Comparison of ENCODE assay signal across 8 cellular contexts in the genomic region with DNA sequence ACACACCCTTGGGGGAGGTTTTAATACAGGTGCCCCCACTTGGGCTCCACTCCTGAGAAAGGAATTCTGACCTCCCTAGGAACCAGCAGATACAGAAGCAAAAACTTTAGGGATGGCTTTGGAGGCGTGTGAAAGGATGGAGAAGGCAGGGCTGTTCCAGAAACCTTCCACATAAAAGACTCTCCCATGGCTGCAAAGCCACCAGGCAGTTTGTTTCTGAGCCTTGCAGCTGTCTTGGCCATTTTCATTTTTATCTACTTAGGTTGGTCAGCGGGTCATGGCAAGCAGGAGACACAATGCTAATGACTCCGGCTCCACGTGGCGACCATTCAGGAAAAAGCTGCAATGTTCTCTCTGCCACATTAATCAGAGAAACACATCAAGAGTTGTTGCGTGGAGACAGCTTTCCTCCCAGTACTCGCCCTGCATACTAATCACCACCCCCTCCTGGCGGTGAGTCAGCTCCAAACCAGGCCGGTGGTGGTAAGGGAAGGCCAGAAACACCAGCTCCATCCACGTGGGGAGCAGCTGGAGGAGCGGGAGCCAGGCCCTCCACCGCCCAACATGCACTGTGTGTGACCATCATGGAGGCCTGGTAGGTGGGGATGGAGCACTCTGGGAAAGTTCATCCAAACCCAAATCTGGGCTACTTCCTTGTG. TPM values are rescaled to one million over a fixed set of nuclear protein-coding genes. Genes with fewer than 3 reads are reported as not detected.
DNase-seq lines count a peak whose midpoint lies in the region; ATAC-seq, FAIRE-seq and TF ChIP-seq lines count a peak whose summit lies in the region.

No MANE protein-coding gene starts in this region.

- H3K27ac ChIP-seq in GM12878 (ENCODE audit: control insufficient read depth, insufficient read depth) = no peak overlapping the region
- H3K27ac ChIP-seq in layer of hippocampus (ENCODE audit: low read depth, low read length) = peak overlapping the region; percentile 71
- no peak overlapping the region for H3K27ac ChIP-seq in MM.1S (ENCODE audit: low read length)

- peaks cover 5% of the 10 kb centered on the region for H3K4me1 Mint-ChIP-seq in activated T-helper 1 cell treated with anti-CD3 and anti-CD28 coated beads, Interleukin-12 subunit alpha, Interleukin-12 subunit beta, Interleukin-2, Interleukin-4 antibody, amounts not matched to agents 30 ng/mL and 10 ng/mL and 1 ng/mL, durations not matched to agents 14 hours and 24 hours and 36 hours (ENCODE audit: low read depth)

- in situ Hi-C loops in GM12878 (cut with MboI) = no loop called here

- RAD21 ChIA-PET in GM12878 (lab: Charles Lee; ENCODE audit: unreplicated experiment) = interaction anchor here (1.1 to 3.4 kb wide), 9 partner anchors 10 to 187 kb away, joined by 3 to 26 read pairs (median 8); partner anchors contain the start of gene IRF2BPL

- CTCF ChIA-PET in GM12878 (lab: Yijun Ruan, JAX) = interaction anchor here (0.6 to 8.9 kb wide), 10 partner anchors 11 to 274 kb away, joined by 3 to 114 read pairs (median 5); no protein-coding TSS in a partner anchor

- TF ChIP-seq POLR2A in GM12878 (IDR thresholded peaks at IDR 0.05; ENCODE audit: low read depth, low read length) = no peak

- H3K4me3 Mint-ChIP-seq in activated T-helper 1 cell treated with anti-CD3 and anti-CD28 coated beads, Interleukin-12 subunit alpha, Interleukin-12 subunit beta, Interleukin-2, Interleukin-4 antibody, amounts not matched to agents 30 ng/mL and 10 ng/mL and 1 ng/mL, durations not matched to agents 14 hours and 24 hours and 36 hours = no peak overlapping the region

- TF ChIP-seq CTCF in GM12878 (IDR thresholded peaks at IDR 0.05 in 2 of 3, conservative IDR thresholded peaks at IDR 0.05 in 1 of 3; ENCODE audit: control insufficient read depth in 2 of 3, extremely low read depth in 1 of 3, insufficient read depth in 1 of 3, low read depth in 3 of 3, low read length in 3 of 3) (peak in 2 of 3 experiments; percentile 1 to 18; a peak in 1 of 6 replicates), MM.1S (IDR thresholded peaks at IDR 0.05; ENCODE audit: low read length) (no peak)

- peak; percentile 93 for DNase-seq in ELR (ENCODE audit: low read depth)
- peak; percentile 46 for DNase-seq in NCI-H1417 treated with DMSO at 0.1 percent for 48 hours (lab: John Stamatoyannopoulos, UW)
- DNase-seq in GM12878 (ENCODE audit: low read depth, low spot score) = no peak
- no peak for DNase-seq in activated T-helper 1 cell treated with anti-CD3 and anti-CD28 coated beads, Interleukin-12 subunit alpha, Interleukin-12 subunit beta, Interleukin-2, Interleukin-4 antibody, amounts not matched to agents 30 ng/mL and 10 ng/mL and 1 ng/mL, durations not matched to agents 14 hours and 24 hours and 36 hours (ENCODE audit: low spot score)
- no peak for DNase-seq in MM.1S

- WGBS in GM12878 (ENCODE audit: insufficient coverage, insufficient replicate concordance, low lambda C conversion rate, missing lambda C conversion rate) = 57% methylated on average over 12 of the region's 12 CpGs

- no peak overlapping the region for H3K27ac Mint-ChIP-seq in activated T-helper 1 cell treated with anti-CD3 and anti-CD28 coated beads, Interleukin-12 subunit alpha, Interleukin-12 subunit beta, Interleukin-2, Interleukin-4 antibody, amounts not matched to agents 30 ng/mL and 10 ng/mL and 1 ng/mL, durations not matched to agents 14 hours and 24 hours and 36 hours

- H3K36me3 Mint-ChIP-seq in activated T-helper 1 cell treated with anti-CD3 and anti-CD28 coated beads, Interleukin-12 subunit alpha, Interleukin-12 subunit beta, Interleukin-2, Interleukin-4 antibody, amounts not matched to agents 30 ng/mL and 10 ng/mL and 1 ng/mL, durations not matched to agents 14 hours and 24 hours and 36 hours (ENCODE audit: low read depth) = no peaks in the 10 kb centered on the region

- H3K9me2 ChIP-seq in MM.1S (replicated peaks; ENCODE audit: insufficient read depth, low read length) = no peaks in the 10 kb centered on the region

- intact Hi-C loops in GM12878 (cut with micrococcal nuclease; ENCODE audit: unreplicated experiment) = no loop called here
- intact Hi-C loops in activated T-helper 1 cell treated with anti-CD3 and anti-CD28 coated beads, Interleukin-12 subunit alpha, Interleukin-12 subunit beta, Interleukin-2, Interleukin-4 antibody, amounts not matched to agents 30 ng/mL and 10 ng/mL and 1 ng/mL, durations not matched to agents 14 hours and 24 hours and 36 hours (cut with micrococcal nuclease) = no loop called here

- no peaks in the 10 kb centered on the region for H3K27me3 ChIP-seq in GM12878 (replicated peaks in 1 of 2; ENCODE audit: control insufficient read depth in 2 of 2, insufficient read depth in 2 of 2, low read length in 1 of 2)
- no peaks in the 10 kb centered on the region for H3K27me3 ChIP-seq in layer of hippocampus (ENCODE audit: control insufficient read depth, insufficient read depth, low read length)
- H3K27me3 ChIP-seq in MM.1S (replicated peaks; ENCODE audit: insufficient read depth, low read length) = no peaks in the 10 kb centered on the region

- H3K4me2 ChIP-seq in GM12878 (ENCODE audit: control insufficient read depth, insufficient read depth) (no peak overlapping the region), MM.1S (ENCODE audit: low read depth, low read length) (no peak overlapping the region)

- H3K36me3 ChIP-seq in GM12878 (ENCODE audit: control insufficient read depth in 2 of 2, insufficient read depth in 2 of 2, low read length in 1 of 2) = no peaks in the 10 kb centered on the region
- no peaks in the 10 kb centered on the region for H3K36me3 ChIP-seq in MM.1S (replicated peaks; ENCODE audit: insufficient read depth, low read length)

- no peaks in the 10 kb centered on the region for H3F3A ChIP-seq in MM.1S (ENCODE audit: insufficient read depth, low read length)

- H3K27me3 Mint-ChIP-seq in activated T-helper 1 cell treated with anti-CD3 and anti-CD28 coated beads, Interleukin-12 subunit alpha, Interleukin-12 subunit beta, Interleukin-2, Interleukin-4 antibody, amounts not matched to agents 30 ng/mL and 10 ng/mL and 1 ng/mL, durations not matched to agents 14 hours and 24 hours and 36 hours (ENCODE audit: insufficient read depth) = peaks cover 3% of the 10 kb centered on the region

- no peak for FAIRE-seq in GM12878 (lab: Jason Lieb, UNC)

- POLR2A ChIA-PET in GM12878 (lab: Charles Lee) = no interaction called here

- H4K20me1 ChIP-seq in GM12878 (ENCODE audit: control insufficient read depth, insufficient read depth) = no peaks in the 10 kb centered on the region
- no peaks in the 10 kb centered on the region for H4K20me1 ChIP-seq in MM.1S (ENCODE audit: insufficient read depth, low read length)

- no peak overlapping the region for H3K9ac ChIP-seq in GM12878 (ENCODE audit: control insufficient read depth, insufficient read depth, low read length)
- H3K9ac ChIP-seq in MM.1S (ENCODE audit: low read length) = no peak overlapping the region

- TF ChIP-seq EP300 in GM12878 (IDR thresholded peaks at IDR 0.05; ENCODE audit: borderline replicate concordance in 1 of 2, control insufficient read depth in 1 of 2, low read depth in 2 of 2, low read length in 2 of 2) = no peak

- SMC1A ChIA-PET in GM12878 (lab: Charles Lee; ENCODE audit: uncharacterized antibody, unreplicated experiment) = interaction anchor here (0.6 to 3.7 kb wide), 9 partner anchors 9 to 248 kb away, joined by 3 to 27 read pairs (median 5); no protein-coding TSS in a partner anchor

- H2AFZ ChIP-seq in GM12878 (ENCODE audit: control insufficient read depth, low read depth, low read length) (no peak overlapping the region), MM.1S (ENCODE audit: low read length) (no peak overlapping the region)

- H3K9me3 Mint-ChIP-seq in activated T-helper 1 cell treated with anti-CD3 and anti-CD28 coated beads, Interleukin-12 subunit alpha, Interleukin-12 subunit beta, Interleukin-2, Interleukin-4 antibody, amounts not matched to agents 30 ng/mL and 10 ng/mL and 1 ng/mL, durations not matched to agents 14 hours and 24 hours and 36 hours = no peaks in the 10 kb centered on the region

- BruUV-seq in GM12878 (replicated peaks; lab: Mats Ljungman, UMichigan) = no TSS peak

- peak; percentile 57 for ATAC-seq in GM12878
- no peak for ATAC-seq in HG03139 (IDR thresholded peaks at IDR 0.05; ENCODE audit: unreplicated experiment)
- no peak for ATAC-seq in HG03175 (IDR thresholded peaks at IDR 0.05; ENCODE audit: unreplicated experiment)

- no peaks in the 10 kb centered on the region for H3K4me1 ChIP-seq in GM12878 (ENCODE audit: control insufficient read depth, insufficient read depth, low read length)
- H3K4me1 ChIP-seq in MM.1S (ENCODE audit: low read length) = no peaks in the 10 kb centered on the region

- TF ChIP-seq RAD21 in GM12878 (IDR thresholded peaks at IDR 0.05; ENCODE audit: insufficient read depth, low read depth, low read length) = peak; percentile 27; the same call in 1 of the 2 replicates

- H3K9me3 ChIP-seq in GM12878 (replicated peaks; ENCODE audit: control insufficient read depth, insufficient read depth, low read length) (no peaks in the 10 kb centered on the region; the same call in 2 of the 3 replicates), MM.1S (replicated peaks; ENCODE audit: insufficient read depth, low read length) (no peaks in the 10 kb centered on the region)

- H3K4me3 ChIP-seq in GM12878 (no peak overlapping the region), MM.1S (ENCODE audit: low read length) (no peak overlapping the region)

- H3K79me2 ChIP-seq in GM12878 (ENCODE audit: control insufficient read depth, insufficient read depth, low read length) (no peaks in the 10 kb centered on the region), MM.1S (ENCODE audit: low read length) (no peaks in the 10 kb centered on the region)

RNA-seq across cellular contexts. Expression of gene IRF2BPL, which starts 30.9 kb away (rescaled TPM):
- 24.2 and 27.6 TPM in 2 replicates for total RNA-seq in GM12878 (2013; cell fraction: nucleolus; rRNA removed)
- total RNA-seq in GM12878 (2014; rRNA removed) (19.1 and 22.8 TPM in 2 replicates), GM12878 (2014; rRNA removed; fragmentation: Illumina TruSeq; extraction: Trizol) (2.8 and 3.4 TPM in 2 replicates), GM12878 (2021) (33.3 and 34.5 TPM in 2 replicates)
- polyA plus RNA-seq in GM12878 (2011; ENCODE audit: low read depth) = 3.2 TPM
- polyA plus RNA-seq in GM12878 (2011; rRNA removed) (8.3 and 9.7 TPM in 2 replicates), GM12878 (2014; fragmentation: Illumina TruSeq; extraction: Trizol) (1.6 and 2.9 TPM in 2 replicates), GM12878 (2014; fragmentation: Nextera tagmentation; extraction: Ambion mirVana) (1 to 10 TPM; 1.2 to 1.9 TPM), GM12878 (2014; rRNA removed) (11.6 and 14.4 TPM in 2 replicates), GM12878 (2016; fragmentation: Nextera tagmentation; extraction: Ambion mirVana) (1 to 10 TPM; 1.4 to 2.3 TPM)
- polyA plus RNA-seq in GM12878 (2011; cell fraction: cytosol; rRNA removed) = 11.4 and 14.5 TPM in 2 replicates
- polyA plus RNA-seq in GM12878 (2011; cell fraction: nucleus; rRNA removed) = 25.0 and 34.8 TPM in 2 replicates
- polyA plus RNA-seq in GM12878 (2012) = 13.7 and 15.9 TPM in 2 replicates
- 7.2 and 13.4 TPM in 2 replicates for polyA minus RNA-seq in GM12878 (2011; rRNA and poly(A)+ RNA removed)
- 19.1 and 23.4 TPM in 2 replicates for polyA minus RNA-seq in GM12878 (2011; cell fraction: cytosol; rRNA and poly(A)+ RNA removed)
- polyA minus RNA-seq in GM12878 (2011; cell fraction: nucleus; rRNA and poly(A)+ RNA removed) = 16.6 and 29.0 TPM in 2 replicates
- 24.9 and 26.5 TPM in 2 replicates for total RNA-seq in activated T-helper 1 cell treated with anti-CD3 and anti-CD28 coated beads, Interleukin-12 subunit alpha, Interleukin-12 subunit beta, Interleukin-2, Interleukin-4 antibody, amounts not matched to agents 30 ng/mL and 10 ng/mL and 1 ng/mL, durations not matched to agents 14 hours and 24 hours and 36 hours

RNA-seq across cellular contexts. Expression of gene CIPC, which starts 38.7 kb away (rescaled TPM):
- 57.9 and 60.2 TPM in 2 replicates for total RNA-seq in GM12878 (2013; cell fraction: nucleolus; rRNA removed)
- 19.8 and 24.7 TPM in 2 replicates for total RNA-seq in GM12878 (2014; rRNA removed)
- total RNA-seq in GM12878 (2014; rRNA removed; fragmentation: Illumina TruSeq; extraction: Trizol) = 16.3 and 17.2 TPM in 2 replicates
- total RNA-seq in GM12878 (2021) = 17.7 and 20.3 TPM in 2 replicates
- polyA plus RNA-seq in GM12878 (2011; ENCODE audit: low read depth) = 6.8 TPM
- 29.5 and 35.3 TPM in 2 replicates for polyA plus RNA-seq in GM12878 (2011; rRNA removed)
- 23.3 and 24.7 TPM in 2 replicates for polyA plus RNA-seq in GM12878 (2011; cell fraction: cytosol; rRNA removed)
- polyA plus RNA-seq in GM12878 (2011; cell fraction: nucleus; rRNA removed) = 18.1 and 20.6 TPM in 2 replicates
- 6.9 and 9.0 TPM in 2 replicates for polyA plus RNA-seq in GM12878 (2012)
- polyA plus RNA-seq in GM12878 (2014; fragmentation: Illumina TruSeq; extraction: Trizol) = 17.0 and 20.8 TPM in 2 replicates
- 1 to 10 TPM; 5.6 to 6.6 TPM for polyA plus RNA-seq in GM12878 (2014; fragmentation: Nextera tagmentation; extraction: Ambion mirVana)
- 14.5 and 16.8 TPM in 2 replicates for polyA plus RNA-seq in GM12878 (2014; rRNA removed)
- polyA plus RNA-seq in GM12878 (2016; fragmentation: Nextera tagmentation; extraction: Ambion mirVana) = 10 to 100 TPM; 11.9 to 14.4 TPM
- polyA minus RNA-seq in GM12878 (2011; rRNA and poly(A)+ RNA removed) = 27.8 and 31.7 TPM in 2 replicates
- polyA minus RNA-seq in GM12878 (2011; cell fraction: cytosol; rRNA and poly(A)+ RNA removed) = 10.4 and 11.5 TPM in 2 replicates
- polyA minus RNA-seq in GM12878 (2011; cell fraction: nucleus; rRNA and poly(A)+ RNA removed) = 8.9 and 10.4 TPM in 2 replicates
- 10.3 and 11.5 TPM in 2 replicates for total RNA-seq in activated T-helper 1 cell treated with anti-CD3 and anti-CD28 coated beads, Interleukin-12 subunit alpha, Interleukin-12 subunit beta, Interleukin-2, Interleukin-4 antibody, amounts not matched to agents 30 ng/mL and 10 ng/mL and 1 ng/mL, durations not matched to agents 14 hours and 24 hours and 36 hours

Comparison
In these comparisons a context has a peak if more than half of its experiments do, and no peak if none do; other contexts are left out.
1. DNase-seq: peak in ELR (single experiment) and NCI-H1417 treated with DMSO at 0.1 percent for 48 hours (single experiment); none in GM12878 (single experiment), activated T-helper 1 cell treated with anti-CD3 and anti-CD28 coated beads, Interleukin-12 subunit alpha, Interleukin-12 subunit beta, Interleukin-2, Interleukin-4 antibody, amounts not matched to agents 30 ng/mL and 10 ng/mL and 1 ng/mL, durations not matched to agents 14 hours and 24 hours and 36 hours (single experiment) and MM.1S (single experiment).